Comparison of ENCODE assay signal across 22 cellular contexts in genomic region chr7:90736316-90736715, GRCh38.
DNase-seq lines count a peak whose midpoint lies in the region; ATAC-seq, FAIRE-seq and TF ChIP-seq lines count a peak whose summit lies in the region.
"Had no signal": no experiment of that assay in that cellular context is flagged by ENCODE, and none has a peak within 500 bp of the region (broad histone marks: within the 10 kb centered on the region; RNA-seq: fewer than 3 reads in every experiment).

No MANE protein-coding gene starts in this region.

- TF ChIP-seq EP300 in GM12878 (IDR thresholded peaks at IDR 0.05; ENCODE audit: borderline replicate concordance in 1 of 2, control insufficient read depth in 1 of 2, low read depth in 2 of 2, low read length in 2 of 2) = no peak

- H3K36me3 ChIP-seq in BLaER1 (peaks cover 49% of the 10 kb centered on the region), MM.1S (replicated peaks; ENCODE audit: insufficient read depth, low read length) (peaks cover 24% of the 10 kb centered on the region), GM12878 (ENCODE audit: control insufficient read depth in 2 of 2, insufficient read depth in 2 of 2, low read length in 1 of 2) (peaks cover 0 to 7% of the 10 kb centered on the region in 2 experiments; a peak in 3 of 4 replicates)
- H3K36me3 ChIP-seq: HAP-1 had no signal

- H3K27ac ChIP-seq in BLaER1 (peak overlapping the region; percentile 80; the same call in 1 of the 2 replicates), MM.1S (ENCODE audit: low read length) (peak overlapping the region; percentile 84), GM12878 (ENCODE audit: control insufficient read depth, insufficient read depth) (peak overlapping the region; percentile 81)
- H3K27ac ChIP-seq: HL-60 had no signal

- no peak overlapping the region for H2AFZ ChIP-seq in MM.1S (ENCODE audit: low read length)
- no peak overlapping the region for H2AFZ ChIP-seq in GM12878 (ENCODE audit: control insufficient read depth, low read depth, low read length)
- H2AFZ ChIP-seq: GM23338 had no signal

- H3F3A ChIP-seq in MM.1S (ENCODE audit: insufficient read depth, low read length) = peaks cover 11% of the 10 kb centered on the region; the same call in 1 of the 2 replicates

- H3K4me1 ChIP-seq in BLaER1 (peaks cover 45% of the 10 kb centered on the region), MM.1S (ENCODE audit: low read length) (peaks cover 36% of the 10 kb centered on the region), GM12878 (ENCODE audit: control insufficient read depth, insufficient read depth, low read length) (peaks cover 20% of the 10 kb centered on the region)
- H3K4me1 ChIP-seq: HAP-1 had no signal

- POLR2A ChIA-PET in GM12878 (lab: Charles Lee) = interaction anchor here (0.6 to 2.0 kb wide), 5 partner anchors 10 to 83 kb away, joined by 3 to 6 read pairs (median 3); no protein-coding TSS in a partner anchor

- H3K27ac Mint-ChIP-seq in stimulated activated memory B cell treated with anti-CD40 and anti-IgM and Interleukin-4, amounts not matched to agents 10 μg/mL and 1 μg/mL and 100 μg/mL, for 72 hours = peak overlapping the region; percentile 92
- H3K27ac Mint-ChIP-seq: CD4-positive, CD25-positive, alpha-beta regulatory T cell; GM23338 had no signal

- TF ChIP-seq RAD21 in GM12878 (IDR thresholded peaks at IDR 0.05; ENCODE audit: insufficient read depth, low read depth, low read length) = no peak

- CTCF ChIA-PET in GM12878 (lab: Yijun Ruan, JAX) = interaction anchor here (0.7 to 3.4 kb wide), 6 partner anchors 14 to 197 kb away, joined by 3 to 14 read pairs (median 6); no protein-coding TSS in a partner anchor

- no peaks in the 10 kb centered on the region for H4K20me1 ChIP-seq in BLaER1
- H4K20me1 ChIP-seq in MM.1S (ENCODE audit: insufficient read depth, low read length) = no peaks in the 10 kb centered on the region
- H4K20me1 ChIP-seq in GM12878 (ENCODE audit: control insufficient read depth, insufficient read depth) = no peaks in the 10 kb centered on the region

- no peak for FAIRE-seq in GM12878 (lab: Jason Lieb, UNC)
- FAIRE-seq: HepG2 had no signal

- TF ChIP-seq CTCF in MM.1S (IDR thresholded peaks at IDR 0.05; ENCODE audit: low read length) (no peak), GM12878 (IDR thresholded peaks at IDR 0.05 in 2 of 3, conservative IDR thresholded peaks at IDR 0.05 in 1 of 3; ENCODE audit: control insufficient read depth in 2 of 3, extremely low read depth in 1 of 3, insufficient read depth in 1 of 3, low read depth in 3 of 3, low read length in 3 of 3) (no peak)

- RAD21 ChIA-PET in GM12878 (lab: Charles Lee; ENCODE audit: unreplicated experiment) = interaction anchor here (1.0 to 2.6 kb wide), 5 partner anchors 8 to 110 kb away, joined by 3 to 15 read pairs (median 3); no protein-coding TSS in a partner anchor

- H3K79me2 ChIP-seq in MM.1S (ENCODE audit: low read length) = peaks cover 100% of the 10 kb centered on the region
- no peaks in the 10 kb centered on the region; the same call in 1 of the 2 replicates for H3K79me2 ChIP-seq in GM12878 (ENCODE audit: control insufficient read depth, insufficient read depth, low read length)

- no peak overlapping the region for H3K4me3 Mint-ChIP-seq in stimulated activated memory B cell treated with anti-CD40 and anti-IgM and Interleukin-4, amounts not matched to agents 10 μg/mL and 1 μg/mL and 100 μg/mL, for 72 hours
- H3K4me3 Mint-ChIP-seq: CD4-positive, CD25-positive, alpha-beta regulatory T cell; GM23338 had no signal

- no TSS peak for BruUV-seq in GM12878 (replicated peaks; lab: Mats Ljungman, UMichigan)

- 77% methylated on average over 2 of the region's 2 CpGs for WGBS in GM12878 (ENCODE audit: insufficient coverage, insufficient replicate concordance, low lambda C conversion rate, missing lambda C conversion rate)

- no peak for TF ChIP-seq POLR2A in GM12878 (IDR thresholded peaks at IDR 0.05; ENCODE audit: low read depth, low read length)

- no peaks in the 10 kb centered on the region for H3K27me3 ChIP-seq in BLaER1
- no peaks in the 10 kb centered on the region for H3K27me3 ChIP-seq in MM.1S (replicated peaks; ENCODE audit: insufficient read depth, low read length)
- no peaks in the 10 kb centered on the region for H3K27me3 ChIP-seq in GM12878 (replicated peaks in 1 of 2; ENCODE audit: control insufficient read depth in 2 of 2, insufficient read depth in 2 of 2, low read length in 1 of 2)

- no peaks in the 10 kb centered on the region for H3K9me2 ChIP-seq in MM.1S (replicated peaks; ENCODE audit: insufficient read depth, low read length)
- H3K9me2 ChIP-seq: SK-N-SH had no signal

- in situ Hi-C loops in GM12878 (cut with MboI) = no loop called here

- DNase-seq in MM.1S = no peak
- DNase-seq in GM12878 (ENCODE audit: low read depth, low spot score) = no peak
- no peak for DNase-seq in NCI-H1105 (lab: John Stamatoyannopoulos, UW)
- no peak for DNase-seq in T-helper 9 cell
- DNase-seq: CD4-positive, CD25-positive, alpha-beta regulatory T cell; DND-41; KBM-7; MV-4-11; NCI-H1694; NCI-H2081; NCI-H2171; NCI-H524 treated with DMSO at 0.1 percent for 48 hours; NCI-H82; SHP77 treated with DMSO at 0.1 percent for 48 hours; SK-N-SH had no signal

- H3K9ac ChIP-seq in BLaER1 = peak overlapping the region; percentile 55; the same call in 1 of the 2 replicates
- peak overlapping the region; percentile 27; the same call in 1 of the 2 replicates for H3K9ac ChIP-seq in MM.1S (ENCODE audit: low read length)
- H3K9ac ChIP-seq in GM12878 (ENCODE audit: control insufficient read depth, insufficient read depth, low read length) = no peak overlapping the region
- H3K9ac ChIP-seq: SK-N-SH had no signal

- peak overlapping the region; percentile 68 for H3K4me2 ChIP-seq in BLaER1
- H3K4me2 ChIP-seq in MM.1S (ENCODE audit: low read depth, low read length) = peak overlapping the region; percentile 76
- peak overlapping the region; percentile 67 for H3K4me2 ChIP-seq in GM12878 (ENCODE audit: control insufficient read depth, insufficient read depth)
- H3K4me2 ChIP-seq: GM23338, SK-N-SH had no signal

- SMC1A ChIA-PET in GM12878 (lab: Charles Lee; ENCODE audit: uncharacterized antibody, unreplicated experiment) = interaction anchor here (0.6 to 4.0 kb wide), 9 partner anchors 10 to 195 kb away, joined by 3 to 41 read pairs (median 7); no protein-coding TSS in a partner anchor

- H3K27me3 Mint-ChIP-seq in stimulated activated memory B cell treated with anti-CD40 and anti-IgM and Interleukin-4, amounts not matched to agents 10 μg/mL and 1 μg/mL and 100 μg/mL, for 72 hours = no peaks in the 10 kb centered on the region
- H3K27me3 Mint-ChIP-seq: CD4-positive, CD25-positive, alpha-beta regulatory T cell had no signal

- H3K36me3 Mint-ChIP-seq in stimulated activated memory B cell treated with anti-CD40 and anti-IgM and Interleukin-4, amounts not matched to agents 10 μg/mL and 1 μg/mL and 100 μg/mL, for 72 hours = peaks cover 61% of the 10 kb centered on the region
- H3K36me3 Mint-ChIP-seq: CD4-positive, CD25-positive, alpha-beta regulatory T cell had no signal

- peaks cover 73% of the 10 kb centered on the region for H3K4me1 Mint-ChIP-seq in stimulated activated memory B cell treated with anti-CD40 and anti-IgM and Interleukin-4, amounts not matched to agents 10 μg/mL and 1 μg/mL and 100 μg/mL, for 72 hours
- H3K4me1 Mint-ChIP-seq: GM23338 had no signal

- intact Hi-C loops in GM12878 (cut with micrococcal nuclease; ENCODE audit: unreplicated experiment) = no loop called here

- ATAC-seq in GM12878 (no peak), GM18517 (IDR thresholded peaks at IDR 0.05; ENCODE audit: unreplicated experiment) (no peak)
- no peak for ATAC-seq in stimulated activated memory B cell treated with anti-CD40 and anti-IgM and Interleukin-4, amounts not matched to agents 10 μg/mL and 1 μg/mL and 100 μg/mL, for 72 hours
- ATAC-seq: HepG2 had no signal

- H3K9me3 Mint-ChIP-seq in stimulated activated memory B cell treated with anti-CD40 and anti-IgM and Interleukin-4, amounts not matched to agents 10 μg/mL and 1 μg/mL and 100 μg/mL, for 72 hours = peaks cover 17% of the 10 kb centered on the region

- no peak overlapping the region for H3K4me3 ChIP-seq in BLaER1
- no peak overlapping the region for H3K4me3 ChIP-seq in MM.1S (ENCODE audit: low read length)
- no peak overlapping the region for H3K4me3 ChIP-seq in GM12878
- H3K4me3 ChIP-seq: GM23338, HAP-1 had no signal

- H3K9me3 ChIP-seq in BLaER1 (peaks cover 42% of the 10 kb centered on the region), MM.1S (replicated peaks; ENCODE audit: insufficient read depth, low read length) (no peaks in the 10 kb centered on the region), GM12878 (replicated peaks; ENCODE audit: control insufficient read depth, insufficient read depth, low read length) (peaks cover 6% of the 10 kb centered on the region)

TF ChIP-seq in GM12878, 131 proteins besides CTCF, POLR2A, EP300 and RAD21 (continues in another document):
- TF ChIP-seq SMAD1 (IDR thresholded peaks at IDR 0.05; ENCODE audit: low read depth, partially characterized antibody) (no peak), RUNX3 (IDR thresholded peaks at IDR 0.05; ENCODE audit: low read length) (no peak), RFX5 (IDR thresholded peaks at IDR 0.05; ENCODE audit: low read depth, low read length) (no peak), ZNF687 (IDR thresholded peaks at IDR 0.05) (no peak)
